In the genomic region with DNA sequence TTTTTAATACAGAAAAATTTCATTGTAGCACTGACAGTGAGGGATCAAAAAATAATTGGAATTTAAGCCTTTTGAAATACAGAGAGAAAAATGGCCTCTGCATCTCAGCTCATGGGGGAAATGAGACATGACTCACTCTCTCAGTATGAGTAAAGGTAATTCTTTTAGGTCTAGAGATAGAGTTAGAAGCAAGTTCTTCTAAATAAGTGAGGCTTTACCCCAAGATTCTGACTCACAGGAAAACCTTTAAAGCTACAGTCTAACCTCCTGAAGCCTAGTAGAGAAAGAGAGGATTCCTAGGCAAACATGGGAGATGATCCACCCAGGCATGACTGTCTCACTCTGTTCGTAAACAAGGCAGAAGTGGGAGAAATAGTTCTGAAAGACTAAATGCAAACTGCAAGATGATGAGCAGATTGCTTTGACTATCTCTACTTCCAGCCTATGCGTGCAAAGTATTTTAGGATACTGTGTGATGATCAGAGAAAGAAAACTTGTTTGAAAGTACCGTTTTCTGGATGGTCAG, we compare ENCODE assay signal across 8 cellular contexts.
DNase-seq lines count a peak whose midpoint lies in the region; ATAC-seq and TF ChIP-seq lines count a peak whose summit lies in the region.

No MANE protein-coding gene starts in this region.

- H3K4me3 ChIP-seq in fibroblast of mammary gland (ENCODE audit: control insufficient read depth, low read depth, low read length) (no peak overlapping the region), right atrium auricular region (no peak overlapping the region)

- POLR2A ChIA-PET in GM10248 (lab: Yijun Ruan, JAX): no interaction called here

- no peak overlapping the region for H3K27ac ChIP-seq in right atrium auricular region

- CTCF ChIA-PET in GM10248 (lab: Yijun Ruan, JAX): no interaction called here

- no peaks in the 10 kb centered on the region for H3K4me1 ChIP-seq in right atrium auricular region

- H3K9me3 ChIP-seq in right atrium auricular region: no peaks in the 10 kb centered on the region

- TF ChIP-seq CTCF in GM10248 (IDR thresholded peaks at IDR 0.05; ENCODE audit: control extremely low read depth, extremely low read depth, low read depth, missing control alignments): no peak
- TF ChIP-seq CTCF in fibroblast of mammary gland (conservative IDR thresholded peaks at IDR 0.05; ENCODE audit: control insufficient read depth, insufficient read depth, low read depth, low read length): no peak
- TF ChIP-seq CTCF in right atrium auricular region (IDR thresholded peaks at IDR 0.05): no peak

- DNase-seq in GM10248 (ENCODE audit: extremely low spot score) (peak; percentile 44), fibroblast of mammary gland (ENCODE audit: low read depth) (peak; percentile 65), globus pallidus (ENCODE audit: low spot score) (no peak), anterior cingulate cortex (lab: John Stamatoyannopoulos, UW) (no peak), right atrium auricular region (ENCODE audit: low spot score) (no peak), SKM-1 treated with dmso at 0.1 percent for 144 hours (lab: John Stamatoyannopoulos, UW; ENCODE audit: unreplicated experiment) (no peak)

- H3K27me3 ChIP-seq in right atrium auricular region: no peaks in the 10 kb centered on the region

- no peaks in the 10 kb centered on the region for H3K36me3 ChIP-seq in right atrium auricular region

- peak; percentile 99 for ATAC-seq in GM21423 (IDR thresholded peaks at IDR 0.05; ENCODE audit: unreplicated experiment)
- ATAC-seq in HG03439 (IDR thresholded peaks at IDR 0.05; ENCODE audit: unreplicated experiment): peak; percentile 98

Comparison
In these comparisons a context has a peak if more than half of its experiments do, and no peak if none do; other contexts are left out.
1. DNase-seq: peak in GM10248 (single experiment) and fibroblast of mammary gland (single experiment); none in globus pallidus (single experiment), anterior cingulate cortex (0 of 58), right atrium auricular region (single experiment) and SKM-1 treated with dmso at 0.1 percent for 144 hours (single experiment).